In the genomic region with DNA sequence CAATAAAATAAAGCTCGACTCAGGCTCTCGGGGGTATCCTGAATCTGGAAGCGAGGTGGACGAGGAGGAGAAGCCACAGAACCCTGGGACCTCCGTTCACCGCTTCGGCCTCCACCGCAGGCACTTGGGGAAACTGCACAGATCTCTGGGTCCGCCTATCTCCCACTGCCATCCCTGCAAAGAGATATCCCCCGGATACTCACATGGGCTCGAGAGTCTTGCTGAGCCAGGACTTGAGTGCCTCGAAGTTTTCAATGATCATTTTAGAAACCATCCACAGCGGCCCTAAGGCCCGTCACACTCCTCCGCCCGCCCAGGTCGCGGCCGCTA, we compare ENCODE assay signal across 8 cellular contexts. TPM values are rescaled to one million over a fixed set of nuclear protein-coding genes. Genes with fewer than 3 reads are reported as not detected.
DNase-seq lines count a peak whose midpoint lies in the region; ATAC-seq, FAIRE-seq and TF ChIP-seq lines count a peak whose summit lies in the region.

No MANE protein-coding gene starts in this region.

- DNase-seq in HCT116 (ENCODE audit: low read depth, low spot score) (no peak), NCI-H1092 (lab: John Stamatoyannopoulos, UW) (peak; percentile 34), endothelial cell of umbilical vein (ENCODE audit: low read depth, low spot score) (peak; percentile 49), ovary (no peak), NCI-H128 (lab: John Stamatoyannopoulos, UW; ENCODE audit: unreplicated experiment) (no peak), COLO668 (lab: John Stamatoyannopoulos, UW; ENCODE audit: unreplicated experiment) (no peak)

- no peak for TF ChIP-seq RAD21 in HCT116 (IDR thresholded peaks at IDR 0.05; ENCODE audit: low read depth)

- TF ChIP-seq POLR2A in HCT116 (IDR thresholded peaks at IDR 0.05; ENCODE audit: borderline replicate concordance, extremely low read depth, insufficient read depth, insufficient read length) (no peak), endothelial cell of umbilical vein (IDR thresholded peaks at IDR 0.05; ENCODE audit: low read depth, low read length) (no peak), ovary (IDR thresholded peaks at IDR 0.05) (no peak)

- peaks cover 81% of the 10 kb centered on the region for H3K79me2 ChIP-seq in HCT116 (ENCODE audit: insufficient read depth, low read length)
- peaks cover 55% of the 10 kb centered on the region for H3K79me2 ChIP-seq in endothelial cell of umbilical vein (ENCODE audit: control insufficient read depth, insufficient read depth, low read length)

- H3K27ac ChIP-seq in HCT116 (ENCODE audit: low read depth, low read length) (peak overlapping the region; percentile 80), endothelial cell of umbilical vein (ENCODE audit: insufficient read depth, low read depth, low read length) (peak overlapping the region; percentile 90), ovary (peak overlapping the region; percentile 81 to 94)

- H3K27me3 ChIP-seq in HCT116 (ENCODE audit: insufficient read depth, low read length) (no peaks in the 10 kb centered on the region), endothelial cell of umbilical vein (ENCODE audit: control insufficient read depth in 2 of 2, insufficient read depth in 2 of 2, low read length in 2 of 2) (no peaks in the 10 kb centered on the region), ovary (no peaks in the 10 kb centered on the region)

- H3K36me3 Mint-ChIP-seq in stimulated activated memory B cell treated with anti-CD40 and anti-IgM and Interleukin-4, amounts not matched to agents 10 μg/mL and 1 μg/mL and 100 μg/mL, for 72 hours: peaks cover 20% of the 10 kb centered on the region

- CTCF ChIA-PET in HCT116 (lab: Charles Lee): interaction anchor here (1.1 to 1.2 kb wide), 2 partner anchors 14 to 18 kb away, joined by 3 read pairs; no protein-coding TSS in a partner anchor
- CTCF ChIA-PET in endothelial cell of umbilical vein (lab: Charles Lee): interaction anchor here (1.0 to 3.6 kb wide), 5 partner anchors 11 to 138 kb away, joined by 4 to 20 read pairs (median 12); no protein-coding TSS in a partner anchor

- H3K4me3 ChIP-seq in HCT116 (replicated peaks in 1 of 2; ENCODE audit: low read depth in 1 of 2, low read length in 2 of 2) (peak overlapping the region; percentile 77 to 91), endothelial cell of umbilical vein (replicated peaks in 1 of 3; ENCODE audit: insufficient read depth in 1 of 3, low read depth in 1 of 3, low read length in 3 of 3) (peak overlapping the region; percentile 89 to 99 (median 99)), ovary (peak overlapping the region; percentile 94)

- BruUV-seq in HCT116 (replicated peaks; lab: Mats Ljungman, UMichigan) (no TSS peak), endothelial cell of umbilical vein (replicated peaks; lab: Mats Ljungman, UMichigan) (no TSS peak)

- H3K9ac ChIP-seq in HCT116 (ENCODE audit: low read length): peak overlapping the region; percentile 96
- H3K9ac ChIP-seq in endothelial cell of umbilical vein (replicated peaks; ENCODE audit: extremely low read depth, insufficient read depth, low read length): peak overlapping the region; percentile 98

- H3K27me3 Mint-ChIP-seq in stimulated activated memory B cell treated with anti-CD40 and anti-IgM and Interleukin-4, amounts not matched to agents 10 μg/mL and 1 μg/mL and 100 μg/mL, for 72 hours: no peaks in the 10 kb centered on the region

- FAIRE-seq in endothelial cell of umbilical vein (lab: Jason Lieb, UNC): peak; percentile 26

- H3K4me2 ChIP-seq in HCT116 (ENCODE audit: low read length): peak overlapping the region; percentile 85
- H3K4me2 ChIP-seq in endothelial cell of umbilical vein (ENCODE audit: insufficient read depth, low read length): peak overlapping the region; percentile 96

- H4K20me1 ChIP-seq in HCT116 (ENCODE audit: insufficient read depth) (peaks cover 7% of the 10 kb centered on the region; the same call in 1 of the 2 replicates), endothelial cell of umbilical vein (replicated peaks; ENCODE audit: control insufficient read depth, extremely low read depth, insufficient read depth, low read length) (peaks cover 4% of the 10 kb centered on the region)

- no peaks in the 10 kb centered on the region for H3K9me2 ChIP-seq in HCT116 (ENCODE audit: insufficient read depth)

- H3K36me3 ChIP-seq in HCT116 (ENCODE audit: control insufficient read depth in 1 of 2, insufficient read depth in 2 of 2, low read length in 2 of 2): peaks cover 0 to 6% of the 10 kb centered on the region in 2 experiments; a peak in 1 of 4 replicates
- no peaks in the 10 kb centered on the region for H3K36me3 ChIP-seq in endothelial cell of umbilical vein (ENCODE audit: control insufficient read depth in 2 of 2, extremely low read depth in 1 of 2, insufficient read depth in 2 of 2, low read length in 2 of 2)
- no peaks in the 10 kb centered on the region for H3K36me3 ChIP-seq in ovary

- no peaks in the 10 kb centered on the region for H3K9me1 ChIP-seq in endothelial cell of umbilical vein (replicated peaks; ENCODE audit: control insufficient read depth, extremely low read depth, insufficient read depth, low read length)

- WGBS in ovary, 3 donors: 0 to 1% (median 0%) methylated on average over 19 of the region's 19 CpGs

- no peak overlapping the region for H2AFZ ChIP-seq in HCT116 (ENCODE audit: low read depth, low read length, poor library complexity, severe bottlenecking)
- peak overlapping the region; percentile 26 for H2AFZ ChIP-seq in endothelial cell of umbilical vein (ENCODE audit: low read depth, low read length)

- peaks cover 26% of the 10 kb centered on the region for H3K4me1 Mint-ChIP-seq in stimulated activated memory B cell treated with anti-CD40 and anti-IgM and Interleukin-4, amounts not matched to agents 10 μg/mL and 1 μg/mL and 100 μg/mL, for 72 hours

- no peak overlapping the region for H3K27ac Mint-ChIP-seq in stimulated activated memory B cell treated with anti-CD40 and anti-IgM and Interleukin-4, amounts not matched to agents 10 μg/mL and 1 μg/mL and 100 μg/mL, for 72 hours

- dilution Hi-C loops in endothelial cell of umbilical vein (cut with MboI; ENCODE audit: extremely low pct_ligation_motif_present, low sequenced_read_pairs): no loop called here

- POLR2A ChIA-PET in HCT116 (lab: Charles Lee): no interaction called here
- POLR2A ChIA-PET in endothelial cell of umbilical vein (lab: Charles Lee): no interaction called here

- TF ChIP-seq CTCF in HCT116 (IDR thresholded peaks at IDR 0.05 in 2 of 3, conservative IDR thresholded peaks at IDR 0.05 in 1 of 3; ENCODE audit: borderline replicate concordance in 1 of 3, insufficient read depth in 1 of 3, low read depth in 2 of 3, low read length in 2 of 3): no peak
- no peak for TF ChIP-seq CTCF in endothelial cell of umbilical vein (IDR thresholded peaks at IDR 0.05; ENCODE audit: extremely low read depth in 1 of 2, insufficient read depth in 1 of 2, low read depth in 1 of 2, low read length in 2 of 2)
- no peak for TF ChIP-seq CTCF in ovary (IDR thresholded peaks at IDR 0.05)

- TF ChIP-seq EP300 in ovary (IDR thresholded peaks at IDR 0.05): no peak

- ATAC-seq in GM18517 (IDR thresholded peaks at IDR 0.05; ENCODE audit: unreplicated experiment): peak; percentile 30
- ATAC-seq in HCT116: peak; percentile 70
- no peak for ATAC-seq in stimulated activated memory B cell treated with anti-CD40 and anti-IgM and Interleukin-4, amounts not matched to agents 10 μg/mL and 1 μg/mL and 100 μg/mL, for 72 hours

- intact Hi-C loops in HCT116 (cut with micrococcal nuclease): no loop called here
- intact Hi-C loops in endothelial cell of umbilical vein (cut with micrococcal nuclease): loop anchor here (5.0 kb wide), 1 partner anchor 137 kb away; no protein-coding TSS in a partner anchor
- intact Hi-C loops in ovary (cut with DNase I): no loop called here

- RAD21 ChIA-PET in HCT116 (lab: Charles Lee; ENCODE audit: low non-redundant PET in 1 of 2, low total read pairs in 2 of 2, uncharacterized antibody in 2 of 2, unreplicated experiment in 2 of 2): no interaction called here

- H3K4me1 ChIP-seq in HCT116 (ENCODE audit: control insufficient read depth in 1 of 2, insufficient read depth in 2 of 2, low read length in 2 of 2): peaks cover 7 to 26% of the 10 kb centered on the region in 2 experiments; a peak in 3 of 4 replicates
- peaks cover 44% of the 10 kb centered on the region for H3K4me1 ChIP-seq in endothelial cell of umbilical vein (ENCODE audit: control insufficient read depth, extremely low read depth, insufficient read depth, low read length)
- peaks cover 9% of the 10 kb centered on the region for H3K4me1 ChIP-seq in ovary (ENCODE audit: insufficient read depth)

- H3K9me3 Mint-ChIP-seq in stimulated activated memory B cell treated with anti-CD40 and anti-IgM and Interleukin-4, amounts not matched to agents 10 μg/mL and 1 μg/mL and 100 μg/mL, for 72 hours: no peaks in the 10 kb centered on the region

- H3K9me3 ChIP-seq in HCT116 (ENCODE audit: control insufficient read depth in 1 of 2, insufficient read depth in 1 of 2, low read depth in 1 of 2, low read length in 2 of 2) (no peaks in the 10 kb centered on the region), endothelial cell of umbilical vein (replicated peaks; ENCODE audit: control insufficient read depth, insufficient read depth, low read length) (no peaks in the 10 kb centered on the region), ovary (no peaks in the 10 kb centered on the region)

- H3K4me3 Mint-ChIP-seq in stimulated activated memory B cell treated with anti-CD40 and anti-IgM and Interleukin-4, amounts not matched to agents 10 μg/mL and 1 μg/mL and 100 μg/mL, for 72 hours: no peak overlapping the region

TF ChIP-seq in HCT116, 20 proteins besides CTCF, POLR2A, EP300 and RAD21:
- TF ChIP-seq CEBPB (IDR thresholded peaks at IDR 0.05; ENCODE audit: low read depth) (no peak), FOSL1 (IDR thresholded peaks at IDR 0.05; ENCODE audit: low read depth) (no peak)

TF ChIP-seq in endothelial cell of umbilical vein, 7 proteins besides CTCF, POLR2A, EP300 and RAD21 (continues in another document):
- TF ChIP-seq EZH2 (IDR thresholded peaks at IDR 0.05; ENCODE audit: borderline replicate concordance, low read depth, low read length, severe bottlenecking): no peak
- TF ChIP-seq, protein P1, sequence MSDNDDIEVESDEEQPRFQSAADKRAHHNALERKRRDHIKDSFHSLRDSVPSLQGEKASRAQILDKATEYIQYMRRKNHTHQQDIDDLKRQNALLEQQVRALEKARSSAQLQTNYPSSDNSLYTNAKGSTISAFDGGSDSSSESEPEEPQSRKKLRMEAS (IDR thresholded peaks at IDR 0.05; ENCODE audit: insufficient read depth, insufficient read length): no peak

RNA-seq across cellular contexts. Expression of gene RBM26, which starts 0.6 kb away (rescaled TPM):
- total RNA-seq in HCT116 (2021; ENCODE audit: unreplicated experiment) (52.5 TPM), endothelial cell of umbilical vein (43.7 and 54.3 TPM in 2 replicates), ovary (10 to 100 TPM; 35.0 to 52.9 (median 43.3) TPM)
- 14.2 and 18.7 TPM in 2 replicates for polyA plus RNA-seq in HCT116 (2012)
- polyA plus RNA-seq in endothelial cell of umbilical vein (10.8 and 14.8 TPM in 2 replicates), ovary (10 to 100 TPM; 19.0 to 35.8 TPM)
- 11.4 TPM in 2 replicates for polyA plus RNA-seq in endothelial cell of umbilical vein (2011; cell fraction: cytosol; rRNA removed)
- polyA plus RNA-seq in endothelial cell of umbilical vein (2011; cell fraction: nucleus; rRNA removed): 90.4 and 116 TPM in 2 replicates
- 24.6 and 33.1 TPM in 2 replicates for polyA plus RNA-seq in endothelial cell of umbilical vein (2012)
- 21.7 and 25.3 TPM in 2 replicates for polyA minus RNA-seq in endothelial cell of umbilical vein
- 17.1 TPM for polyA minus RNA-seq in endothelial cell of umbilical vein (2011; cell fraction: cytosol; rRNA and poly(A)+ RNA removed)
- 69.9 and 97.4 TPM in 2 replicates for polyA minus RNA-seq in endothelial cell of umbilical vein (2011; cell fraction: nucleus; rRNA and poly(A)+ RNA removed)

Comparison
In these comparisons a context has a peak if more than half of its experiments do, and no peak if none do; other contexts are left out.
1. DNase-seq: peak in NCI-H1092 (single experiment) and endothelial cell of umbilical vein (single experiment); none in HCT116 (single experiment), ovary (0 of 5), NCI-H128 (single experiment) and COLO668 (single experiment).
2. Peak in every context shown above with its lines, with median percentiles within 50 percentile points of each other: H3K27ac ChIP-seq and H3K4me3 ChIP-seq.